ENCODE assay signal across 8 cellular contexts in genomic region chr19:31350693-31351211, GRCh38. TPM values are rescaled to one million over a fixed set of nuclear protein-coding genes. Genes with fewer than 3 reads are reported as not detected.
DNase-seq lines count a peak whose midpoint lies in the region; ATAC-seq and TF ChIP-seq lines count a peak whose summit lies in the region.

No MANE protein-coding gene starts in this region.

- peak overlapping the region in 1 of 2 donors; percentile 33 for H3K9ac ChIP-seq in duodenal mucosa (ENCODE audit: low read depth in 1 of 2, low read length in 2 of 2)

- H3K4me1 Mint-ChIP-seq in stimulated activated naive CD8-positive, alpha-beta T cell treated with anti-CD3 and anti-CD28 coated beads, Interleukin-15, amount 100 ng/mL, for 72 hours, result peaks cover 58% of the 10 kb centered on the region

- H3K4me1 ChIP-seq in duodenal mucosa (ENCODE audit: control insufficient read depth in 1 of 2, insufficient read depth in 2 of 2, low read length in 2 of 2), result peaks cover 0 to 28% of the 10 kb centered on the region in 2 donors

- DNase-seq in NOMO-1 (lab: John Stamatoyannopoulos, UW; ENCODE audit: unreplicated experiment in 2 of 2) (peak; percentile 27 to 35), NOMO-1 treated with dmso at 0.1 percent for 144 hours (lab: John Stamatoyannopoulos, UW; ENCODE audit: unreplicated experiment) (no peak), left lobe of liver (ENCODE audit: low spot score) (peak; percentile 58)
- no peak for DNase-seq in stimulated activated naive CD8-positive, alpha-beta T cell treated with anti-CD3 and anti-CD28 coated beads, Interleukin-15, amount 100 ng/mL, for 72 hours

- H3K27me3 Mint-ChIP-seq in stimulated activated naive CD8-positive, alpha-beta T cell treated with anti-CD3 and anti-CD28 coated beads, Interleukin-15, amount 100 ng/mL, for 72 hours, result peaks cover 85% of the 10 kb centered on the region

- H3K9me3 ChIP-seq in duodenal mucosa (ENCODE audit: control insufficient read depth in 1 of 2, low read length in 2 of 2), result no peaks in the 10 kb centered on the region

- H3K27ac ChIP-seq in duodenal mucosa (ENCODE audit: low read depth, low read length), result peak overlapping the region; percentile 50

- H3K4me3 ChIP-seq in duodenal mucosa (ENCODE audit: low read depth in 1 of 2, low read length in 2 of 2), result peak overlapping the region; percentile 63 to 71

- H3K9me3 Mint-ChIP-seq in stimulated activated naive CD8-positive, alpha-beta T cell treated with anti-CD3 and anti-CD28 coated beads, Interleukin-15, amount 100 ng/mL, for 72 hours, result no peaks in the 10 kb centered on the region

- ATAC-seq in SK-N-SH treated with all-trans-retinoic acid at 6 μM for 48 hours, result peak; percentile 31
- peak; percentile 66 for ATAC-seq in left lobe of liver
- peak; percentile 29 for ATAC-seq in stimulated activated naive CD8-positive, alpha-beta T cell treated with anti-CD3 and anti-CD28 coated beads, Interleukin-15, amount 100 ng/mL, for 72 hours
- no peak for ATAC-seq in GM18868 (IDR thresholded peaks at IDR 0.05; ENCODE audit: unreplicated experiment)
- no peak for ATAC-seq in HG02678 (IDR thresholded peaks at IDR 0.05; ENCODE audit: unreplicated experiment)

- peaks cover 47 to 66% of the 10 kb centered on the region in 2 donors for H3K27me3 ChIP-seq in duodenal mucosa (ENCODE audit: control insufficient read depth in 1 of 2, insufficient read depth in 2 of 2, low read length in 2 of 2)

- no peak overlapping the region for H3K27ac Mint-ChIP-seq in stimulated activated naive CD8-positive, alpha-beta T cell treated with anti-CD3 and anti-CD28 coated beads, Interleukin-15, amount 100 ng/mL, for 72 hours

- no peaks in the 10 kb centered on the region for H3K36me3 ChIP-seq in duodenal mucosa (ENCODE audit: control insufficient read depth in 1 of 2, insufficient read depth in 2 of 2, low read length in 2 of 2)

- H3K4me3 Mint-ChIP-seq in stimulated activated naive CD8-positive, alpha-beta T cell treated with anti-CD3 and anti-CD28 coated beads, Interleukin-15, amount 100 ng/mL, for 72 hours, result peak overlapping the region; percentile 87 to 97

TF ChIP-seq in SK-N-SH treated with all-trans-retinoic acid at 6 μM for 48 hours, 23 proteins besides CTCF, POLR2A, EP300 and RAD21:
- TF ChIP-seq TOX (CRISPR knock-in tag; IDR thresholded peaks at IDR 0.05; ENCODE audit: borderline replicate concordance) (no peak), TCF4 (CRISPR knock-in tag; IDR thresholded peaks at IDR 0.05; ENCODE audit: borderline replicate concordance) (no peak), CSDC2 (CRISPR knock-in tag; IDR thresholded peaks at IDR 0.05) (no peak), RARB (CRISPR knock-in tag; IDR thresholded peaks at IDR 0.05) (no peak), POU6F1 (CRISPR knock-in tag; IDR thresholded peaks at IDR 0.05; ENCODE audit: borderline replicate concordance, low read depth) (no peak), CREB5 (CRISPR knock-in tag; IDR thresholded peaks at IDR 0.05; ENCODE audit: low read depth) (no peak), ARNTL (CRISPR knock-in tag; IDR thresholded peaks at IDR 0.05; ENCODE audit: borderline replicate concordance, low read depth) (no peak), OSR1 (CRISPR knock-in tag; IDR thresholded peaks at IDR 0.05) (no peak), TSHZ2 (CRISPR knock-in tag; IDR thresholded peaks at IDR 0.05) (no peak), ISL1 (CRISPR knock-in tag; IDR thresholded peaks at IDR 0.05) (no peak), ZNF70 (CRISPR knock-in tag; IDR thresholded peaks at IDR 0.05) (no peak)
TF ChIP-seq in SK-N-SH treated with all-trans-retinoic acid at 6 μM for 48 hours: peak in this region for 0.

RNA-seq across cellular contexts. Expression of gene TSHZ3, which starts 1.5 kb away (rescaled TPM):
- total RNA-seq in left lobe of liver, result 1.1 TPM

Comparison
In these comparisons a context has a peak if more than half of its experiments do, and no peak if none do; other contexts are left out.
1. DNase-seq: peak in NOMO-1 (2 of 2) and left lobe of liver (single experiment); none in NOMO-1 treated with dmso at 0.1 percent for 144 hours (single experiment) and stimulated activated naive CD8-positive, alpha-beta T cell treated with anti-CD3 and anti-CD28 coated beads, Interleukin-15, amount 100 ng/mL, for 72 hours (0 of 2).
2. ATAC-seq: peak in SK-N-SH treated with all-trans-retinoic acid at 6 μM for 48 hours (single experiment), left lobe of liver (single experiment) and stimulated activated naive CD8-positive, alpha-beta T cell treated with anti-CD3 and anti-CD28 coated beads, Interleukin-15, amount 100 ng/mL, for 72 hours (single experiment); none in GM18868 (single experiment) and HG02678 (single experiment).